In genomic region chr5:146533260-146533857, GRCh38 we compare ENCODE assay signal across 8 cellular contexts. TPM values are rescaled to one million over a fixed set of nuclear protein-coding genes. Genes with fewer than 3 reads are reported as not detected.
DNase-seq lines count a peak whose midpoint lies in the region; TF ChIP-seq lines count a peak whose summit lies in the region.

No MANE protein-coding gene starts in this region.

- no peak overlapping the region for H3K27ac ChIP-seq in prostate gland

- H3K36me3 ChIP-seq in prostate gland, result no peaks in the 10 kb centered on the region

- no peak for TF ChIP-seq POLR2A in prostate gland (IDR thresholded peaks at IDR 0.05)

- TF ChIP-seq CTCF in GM10266 (IDR thresholded peaks at IDR 0.05; ENCODE audit: control insufficient read depth, insufficient read depth, low read depth, missing control alignments) (peak; percentile 84), prostate gland (IDR thresholded peaks at IDR 0.05) (peak; percentile 39 to 70 (median 55))

- DNase-seq in GM10266 (ENCODE audit: extremely low spot score), result peak; percentile 61
- DNase-seq in HCEC 1CT, result peak; percentile 18
- DNase-seq in M059J (ENCODE audit: low read depth), result peak; percentile 69
- DNase-seq in SHP77 (lab: John Stamatoyannopoulos, UW), result peak; percentile 83 to 85
- DNase-seq in activated effector memory CD4-positive, alpha-beta T cell treated with anti-CD3 and anti-CD28 coated beads, Interleukin-2, amount 50 U/mL, for 16 hours, result peak; percentile 88
- peak; percentile 74 for DNase-seq in glomerular visceral epithelial cell (ENCODE audit: extremely low spot score)
- DNase-seq in prostate gland (ENCODE audit: low spot score), result peak; percentile 41
- no peak for DNase-seq in GF-D8 (lab: John Stamatoyannopoulos, UW)

- no peak overlapping the region for H3K4me3 ChIP-seq in prostate gland

- 46% methylated on average over 7 of the region's 7 CpGs for WGBS in prostate gland

- no peaks in the 10 kb centered on the region for H3K9me3 ChIP-seq in prostate gland

- intact Hi-C loops in prostate gland (cut with DNase I), result loop anchor here (2.0 kb wide), 1 partner anchor 655 kb away; no protein-coding TSS in a partner anchor

- no peaks in the 10 kb centered on the region for H3K27me3 ChIP-seq in prostate gland (replicated peaks; ENCODE audit: insufficient read depth)

- H3K4me1 ChIP-seq in prostate gland (replicated peaks), result no peaks in the 10 kb centered on the region

RNA-seq across cellular contexts. Expression of gene GPR151, which starts 17.4 kb away (rescaled TPM):
- not detected in 2 replicates for total RNA-seq in M059J (2014; rRNA removed; shearing (Covaris generic))
- total RNA-seq in prostate gland, result not detected
